Comparison of ENCODE assay signal across 1 cellular context in the genomic region with DNA sequence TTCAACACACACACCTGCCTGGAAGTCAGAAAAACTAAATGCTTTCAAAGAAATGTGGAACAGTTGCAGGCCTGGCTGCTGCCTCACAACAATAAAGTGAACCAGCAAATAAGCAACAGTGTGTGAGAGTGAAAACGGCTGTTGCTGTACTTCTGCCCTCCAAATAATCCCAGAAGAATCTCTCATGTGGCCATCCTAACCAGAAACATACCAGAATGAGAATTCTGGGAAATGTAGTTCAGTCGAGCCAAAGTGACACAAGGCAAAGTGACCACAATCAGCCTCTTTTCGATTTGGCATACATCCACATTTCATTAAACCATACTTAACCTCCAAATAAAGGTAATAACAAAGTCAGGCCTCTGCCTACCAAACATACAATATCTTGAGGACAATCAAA.
TF ChIP-seq lines count a peak whose summit lies in the region.

No MANE protein-coding gene starts in this region.

TF ChIP-seq in H1, 55 proteins besides CTCF, POLR2A, EP300 and RAD21:
- TF ChIP-seq ATF3 (IDR thresholded peaks at IDR 0.05; ENCODE audit: insufficient read depth, low read depth, low read length) = no peak
- TF ChIP-seq TEAD4 (IDR thresholded peaks at IDR 0.05; ENCODE audit: low read depth, low read length) = no peak
- no peak for TF ChIP-seq SIN3A (conservative IDR thresholded peaks at IDR 0.05 in 1 of 2, IDR thresholded peaks at IDR 0.05 in 1 of 2; ENCODE audit: low read depth in 1 of 2, low read length in 2 of 2)
- TF ChIP-seq POU5F1 (IDR thresholded peaks at IDR 0.05; ENCODE audit: low read depth, low read length) = no peak
- TF ChIP-seq, protein P1, sequence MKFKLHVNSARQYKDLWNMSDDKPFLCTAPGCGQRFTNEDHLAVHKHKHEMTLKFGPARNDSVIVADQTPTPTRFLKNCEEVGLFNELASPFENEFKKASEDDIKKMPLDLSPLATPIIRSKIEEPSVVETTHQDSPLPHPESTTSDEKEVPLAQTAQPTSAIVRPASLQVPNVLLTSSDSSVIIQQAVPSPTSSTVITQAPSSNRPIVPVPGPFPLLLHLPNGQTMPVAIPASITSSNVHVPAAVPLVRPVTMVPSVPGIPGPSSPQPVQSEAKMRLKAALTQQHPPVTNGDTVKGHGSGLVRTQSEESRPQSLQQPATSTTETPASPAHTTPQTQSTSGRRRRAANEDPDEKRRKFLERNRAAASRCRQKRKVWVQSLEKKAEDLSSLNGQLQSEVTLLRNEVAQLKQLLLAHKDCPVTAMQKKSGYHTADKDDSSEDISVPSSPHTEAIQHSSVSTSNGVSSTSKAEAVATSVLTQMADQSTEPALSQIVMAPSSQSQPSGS (IDR thresholded peaks at IDR 0.05; ENCODE audit: low read length) = no peak
- no peak for TF ChIP-seq CREB1 (IDR thresholded peaks at IDR 0.05)
- TF ChIP-seq CTBP2 (IDR thresholded peaks at IDR 0.05; ENCODE audit: borderline replicate concordance, insufficient read depth, insufficient read length, low read length) = no peak
- TF ChIP-seq BCL11A (IDR thresholded peaks at IDR 0.05; ENCODE audit: low read depth in 2 of 2, low read length in 2 of 2) = no peak
- TF ChIP-seq SUZ12 (IDR thresholded peaks at IDR 0.05; ENCODE audit: low read length) = no peak
- no peak for TF ChIP-seq KDM5A (IDR thresholded peaks at IDR 0.05; ENCODE audit: low read length)
- TF ChIP-seq ZNF274 (IDR thresholded peaks at IDR 0.05; ENCODE audit: borderline replicate concordance, extremely low read depth, low read length) = no peak
- no peak for TF ChIP-seq HDAC6 (IDR thresholded peaks at IDR 0.05; ENCODE audit: low read depth, low read length)
- no peak for TF ChIP-seq RFX5 (IDR thresholded peaks at IDR 0.05; ENCODE audit: borderline replicate concordance, low read depth, low read length)
- TF ChIP-seq TAF1 (IDR thresholded peaks at IDR 0.05; ENCODE audit: low read depth, low read length) = no peak
- no peak for TF ChIP-seq TBP (IDR thresholded peaks at IDR 0.05; ENCODE audit: low read depth, low read length)
- no peak for TF ChIP-seq RNF2 (IDR thresholded peaks at IDR 0.05; ENCODE audit: borderline replicate concordance, low read depth, low read length, missing control alignments, poor library complexity, severe bottlenecking)
- TF ChIP-seq SIX5 (IDR thresholded peaks at IDR 0.05; ENCODE audit: low read depth, low read length) = no peak; the same call in 1 of the 2 replicates
- no peak for TF ChIP-seq YY1 (IDR thresholded peaks at IDR 0.05; ENCODE audit: low read depth, low read length)
- TF ChIP-seq TCF12 (IDR thresholded peaks at IDR 0.05; ENCODE audit: low read depth, low read length) = no peak
